7 cellular contexts compared by ENCODE assay signal in the genomic region with DNA sequence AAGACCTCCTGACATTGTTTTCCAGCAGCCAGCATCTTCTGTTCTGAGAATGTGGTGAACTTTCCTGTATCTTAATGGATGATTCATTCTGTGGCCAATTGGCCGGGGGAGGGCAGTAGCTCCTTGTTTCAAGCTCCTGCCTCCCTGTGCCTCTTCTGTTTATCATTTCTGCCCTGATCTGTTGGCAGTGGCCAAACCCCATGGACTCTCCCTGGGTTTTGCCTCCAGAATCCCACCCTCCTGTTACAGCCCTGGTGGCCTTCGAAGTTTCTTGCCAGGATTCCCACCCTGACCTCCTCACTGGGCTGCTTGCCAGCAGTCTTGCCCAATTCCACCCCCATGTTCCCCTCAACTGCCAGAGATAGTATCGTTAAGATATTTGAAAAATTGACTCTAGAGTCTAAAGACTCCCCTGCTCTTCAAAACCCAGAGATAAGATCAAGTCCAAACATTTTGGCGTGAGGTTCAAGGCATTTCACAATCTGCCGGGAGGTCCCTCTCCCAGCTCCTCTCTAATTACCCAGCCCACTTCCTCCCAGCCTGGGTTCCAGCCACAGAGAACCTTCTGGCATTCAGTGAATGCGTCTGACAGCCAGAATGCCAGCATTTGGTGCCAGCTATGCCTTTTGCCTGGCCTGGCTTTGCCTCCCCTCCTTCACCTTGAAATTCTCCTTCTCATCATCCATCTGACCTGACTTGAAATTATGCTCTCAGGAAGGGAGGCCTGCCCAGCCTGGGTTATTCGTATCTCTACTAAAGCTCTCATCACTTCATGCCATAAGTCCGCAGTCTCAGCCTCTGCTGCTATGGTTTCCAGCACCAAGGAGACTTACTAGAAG. TPM values are rescaled to one million over a fixed set of nuclear protein-coding genes. Genes with fewer than 3 reads are reported as not detected.
DNase-seq lines count a peak whose midpoint lies in the region; ATAC-seq and TF ChIP-seq lines count a peak whose summit lies in the region.

No MANE protein-coding gene starts in this region.

- DNase-seq in HPDE6-E6E7 (ENCODE audit: extremely low spot score), result peak; percentile 66
- peak; percentile 84 for DNase-seq in SK-MEL-5 (ENCODE audit: low read depth, low spot score)
- peak; percentile 99 for DNase-seq in fibroblast of mammary gland (ENCODE audit: low read depth)
- DNase-seq in prostate gland (ENCODE audit: low spot score), result peak; percentile 87
- DNase-seq in globus pallidus (ENCODE audit: low spot score), result no peak
- no peak for DNase-seq in effector memory CD8-positive, alpha-beta T cell

- no peaks in the 10 kb centered on the region for H3K27me3 ChIP-seq in prostate gland (replicated peaks; ENCODE audit: insufficient read depth)

- H3K4me1 ChIP-seq in prostate gland (replicated peaks), result peaks cover 5% of the 10 kb centered on the region

- no peaks in the 10 kb centered on the region for H3K9me3 ChIP-seq in prostate gland

- H3K4me1 Mint-ChIP-seq in effector memory CD8-positive, alpha-beta T cell (ENCODE audit: low read depth in 2 of 2), result peaks cover 0 to 4% of the 10 kb centered on the region in 2 donors

- H3K27ac ChIP-seq in prostate gland, result peak overlapping the region; percentile 70 to 79

- peak overlapping the region in 1 of 2 donors; percentile 7 for H3K27ac Mint-ChIP-seq in effector memory CD8-positive, alpha-beta T cell

- in situ Hi-C loops in SK-MEL-5 (cut with HindIII; ENCODE audit: low pct_unique_long_range_greater_than_20kb, low sequenced_read_pairs), result no loop called here

- ATAC-seq in HG02840 (IDR thresholded peaks at IDR 0.05; ENCODE audit: low FRiP score, unreplicated experiment), result no peak
- no peak for ATAC-seq in effector memory CD8-positive, alpha-beta T cell (replicated peaks)

- no peaks in the 10 kb centered on the region for H3K9me3 Mint-ChIP-seq in effector memory CD8-positive, alpha-beta T cell

- TF ChIP-seq CTCF in fibroblast of mammary gland (conservative IDR thresholded peaks at IDR 0.05; ENCODE audit: control insufficient read depth, insufficient read depth, low read depth, low read length), result peak; percentile 35
- TF ChIP-seq CTCF in prostate gland (IDR thresholded peaks at IDR 0.05), result peak in 3 of 4 experiments; percentile 23 to 38 (median 32)

- no peak for TF ChIP-seq POLR2A in prostate gland (IDR thresholded peaks at IDR 0.05)

- no peaks in the 10 kb centered on the region for H3K36me3 ChIP-seq in prostate gland

- H3K4me3 ChIP-seq in fibroblast of mammary gland (ENCODE audit: control insufficient read depth, low read depth, low read length) (no peak overlapping the region), prostate gland (no peak overlapping the region)

- 15% methylated on average over 7 of the region's 8 CpGs for WGBS in prostate gland

- intact Hi-C loops in prostate gland (cut with DNase I), result loop anchor here (1.0 to 5.0 kb wide), 3 partner anchors 41 to 109 kb away; a partner anchor contains a TSS

- H3K4me3 Mint-ChIP-seq in effector memory CD8-positive, alpha-beta T cell, result no peak overlapping the region

- peaks cover 11 to 17% of the 10 kb centered on the region in 2 donors for H3K27me3 Mint-ChIP-seq in effector memory CD8-positive, alpha-beta T cell

- H3K36me3 Mint-ChIP-seq in effector memory CD8-positive, alpha-beta T cell (ENCODE audit: insufficient read depth), result peaks cover 2% of the 10 kb centered on the region

RNA-seq across cellular contexts. Expression of a gene that starts 37.7 kb away (rescaled TPM):
- total RNA-seq in SK-MEL-5 (2014; rRNA removed; shearing (Covaris generic)), result 481 and 552 TPM in 2 replicates
- polyA plus RNA-seq in SK-MEL-5 (2015; cell fraction: cytosol; rRNA removed), result 263 and 357 TPM in 2 replicates
- polyA plus RNA-seq in SK-MEL-5 (2015; cell fraction: nucleus; rRNA removed), result 136 and 138 TPM in 2 replicates
- 100 to 1,000 TPM in 1 of 2 donors, 10 to 100 TPM in 1; 87.6 to 115 TPM for total RNA-seq in prostate gland

RNA-seq across cellular contexts. Expression of a gene that starts 39.9 kb away (rescaled TPM):
- total RNA-seq in SK-MEL-5 (2014; rRNA removed; shearing (Covaris generic)), result 19.0 and 22.1 TPM in 2 replicates
- polyA plus RNA-seq in SK-MEL-5 (2015; cell fraction: cytosol; rRNA removed), result 11.9 and 16.5 TPM in 2 replicates
- 29.5 and 37.7 TPM in 2 replicates for polyA plus RNA-seq in SK-MEL-5 (2015; cell fraction: nucleus; rRNA removed)
- 10 to 100 TPM; 37.9 to 41.1 TPM for total RNA-seq in prostate gland

Comparison
In these comparisons a context has a peak if more than half of its experiments do, and no peak if none do; other contexts are left out.
1. DNase-seq: peak in HPDE6-E6E7 (single experiment), SK-MEL-5 (single experiment), fibroblast of mammary gland (single experiment) and prostate gland (single experiment); none in globus pallidus (single experiment) and effector memory CD8-positive, alpha-beta T cell (0 of 3).